ENCODE assay signal across 1 cellular context in genomic region chr21:42761776-42762335, GRCh38.
TF ChIP-seq lines count a peak whose summit lies in the region.

No MANE protein-coding gene starts in this region.

TF ChIP-seq in HepG2, 621 proteins besides CTCF, POLR2A, EP300 and RAD21 (continued from another document):
- no peak for TF ChIP-seq ZNF281 (CRISPR knock-in tag; IDR thresholded peaks at IDR 0.05; ENCODE audit: borderline replicate concordance)
- no peak for TF ChIP-seq NFRKB (IDR thresholded peaks at IDR 0.05)
- TF ChIP-seq ZNF772 (CRISPR knock-in tag; IDR thresholded peaks at IDR 0.05): no peak
- no peak for TF ChIP-seq ZNF75D (CRISPR knock-in tag; IDR thresholded peaks at IDR 0.05; ENCODE audit: borderline replicate concordance)
- no peak for TF ChIP-seq HIVEP1 (CRISPR knock-in tag; IDR thresholded peaks at IDR 0.05)
TF ChIP-seq in HepG2: peak in this region for 0.
